In genomic region chr16:48555597-48555996, GRCh38 we compare ENCODE assay signal across 15 cellular contexts. TPM values are rescaled to one million over a fixed set of nuclear protein-coding genes. Genes with fewer than 3 reads are reported as not detected.
DNase-seq lines count a peak whose midpoint lies in the region; ATAC-seq and TF ChIP-seq lines count a peak whose summit lies in the region.
"Had no signal": no experiment of that assay in that cellular context is flagged by ENCODE, and none has a peak within 500 bp of the region (broad histone marks: within the 10 kb centered on the region; RNA-seq: fewer than 3 reads in every experiment).

No MANE protein-coding gene starts in this region.

- intact Hi-C loops in CD4-positive, alpha-beta memory T cell (cut with micrococcal nuclease): no loop called here
- intact Hi-C loops in natural killer cell (cut with micrococcal nuclease): loop anchor here (5.0 kb wide), 1 partner anchor 57 kb away; the partner anchor contains the start of gene N4BP1

- no peak for TF ChIP-seq CTCF in DND-41 (IDR thresholded peaks at IDR 0.05; ENCODE audit: borderline replicate concordance, extremely low read depth, low read length, poor library complexity, severe bottlenecking)
- no peak for TF ChIP-seq CTCF in natural killer cell (IDR thresholded peaks at IDR 0.05)

- H3K9me3 Mint-ChIP-seq in CD4-positive, alpha-beta memory T cell: no peaks in the 10 kb centered on the region
- no peaks in the 10 kb centered on the region for H3K9me3 Mint-ChIP-seq in activated naive CD8-positive, alpha-beta T cell (ENCODE audit: low read depth)
- no peaks in the 10 kb centered on the region for H3K9me3 Mint-ChIP-seq in natural killer cell

- H3K27me3 ChIP-seq in CD4-positive, alpha-beta memory T cell (ENCODE audit: insufficient read depth, low read length): no peaks in the 10 kb centered on the region
- H3K27me3 ChIP-seq in DND-41 (ENCODE audit: insufficient read depth, low read length, poor library complexity): no peaks in the 10 kb centered on the region
- no peaks in the 10 kb centered on the region for H3K27me3 ChIP-seq in H7 (ENCODE audit: control insufficient read depth, insufficient read depth, low read length)
- H3K27me3 ChIP-seq: BE2C, transverse colon had no signal

- no peaks in the 10 kb centered on the region for H3K27me3 Mint-ChIP-seq in CD4-positive, alpha-beta memory T cell
- H3K27me3 Mint-ChIP-seq in activated naive CD8-positive, alpha-beta T cell: no peaks in the 10 kb centered on the region
- no peaks in the 10 kb centered on the region for H3K27me3 Mint-ChIP-seq in natural killer cell (ENCODE audit: low read depth in 2 of 2)

- CTCF ChIA-PET in CD4-positive, alpha-beta memory T cell (lab: Charles Lee; ENCODE audit: partially characterized antibody): interaction anchor here (1.4 to 9.8 kb wide), 2 partner anchors 67 to 74 kb away, joined by 7 to 82 read pairs; no protein-coding TSS in a partner anchor

- no peak overlapping the region for H3K4me2 ChIP-seq in DND-41 (ENCODE audit: insufficient read depth, low read length)

- H3K4me1 Mint-ChIP-seq in CD4-positive, alpha-beta memory T cell: peaks cover 46 to 69% (median 60%) of the 10 kb centered on the region in 4 donors
- peaks cover 82% of the 10 kb centered on the region for H3K4me1 Mint-ChIP-seq in activated naive CD8-positive, alpha-beta T cell (ENCODE audit: low read depth)
- peaks cover 54 to 71% of the 10 kb centered on the region in 2 donors for H3K4me1 Mint-ChIP-seq in natural killer cell

- H3K36me3 Mint-ChIP-seq in CD4-positive, alpha-beta memory T cell: peaks cover 15 to 51% of the 10 kb centered on the region in 2 donors
- H3K36me3 Mint-ChIP-seq in activated naive CD8-positive, alpha-beta T cell: peaks cover 13% of the 10 kb centered on the region
- no peaks in the 10 kb centered on the region for H3K36me3 Mint-ChIP-seq in natural killer cell

- no peak overlapping the region for H3K4me3 ChIP-seq in CD4-positive, alpha-beta memory T cell (ENCODE audit: low read length in 2 of 2)
- H3K4me3 ChIP-seq in DND-41 (ENCODE audit: low read depth in 1 of 2, low read length in 2 of 2) (no peak overlapping the region), H7 (ENCODE audit: insufficient read depth, low read depth, low read length) (no peak overlapping the region)
- H3K4me3 ChIP-seq: transverse colon had no signal

- H3K4me1 ChIP-seq in CD4-positive, alpha-beta memory T cell (ENCODE audit: insufficient read depth, low read length): peaks cover 57% of the 10 kb centered on the region
- no peaks in the 10 kb centered on the region for H3K4me1 ChIP-seq in DND-41 (ENCODE audit: insufficient read depth, low read length)
- H3K4me1 ChIP-seq: BE2C had no signal

- H3K36me3 ChIP-seq in CD4-positive, alpha-beta memory T cell (ENCODE audit: insufficient read depth, low read length): peaks cover 4% of the 10 kb centered on the region
- H3K36me3 ChIP-seq in DND-41 (ENCODE audit: insufficient read depth, low read length) (peaks cover 55% of the 10 kb centered on the region), H7 (replicated peaks; ENCODE audit: control insufficient read depth, insufficient read depth, low read length) (peaks cover 8% of the 10 kb centered on the region)

- POLR2A ChIA-PET in CD4-positive, alpha-beta memory T cell (lab: Charles Lee; ENCODE audit: partially characterized antibody): interaction anchor here (1.8 kb wide), 1 partner anchor 68 kb away, joined by 4 read pairs; no protein-coding TSS in a partner anchor

- H2AFZ ChIP-seq in DND-41 (ENCODE audit: low read depth, low read length): no peak overlapping the region

- H3K27ac ChIP-seq in CD4-positive, alpha-beta memory T cell (ENCODE audit: low read depth, low read length): no peak overlapping the region
- H3K27ac ChIP-seq in DND-41 (ENCODE audit: low read length): no peak overlapping the region
- H3K27ac ChIP-seq: transverse colon, VCaP had no signal

- H4K20me1 ChIP-seq in DND-41 (ENCODE audit: insufficient read depth, low read length): peaks cover 38% of the 10 kb centered on the region

- H3K9ac ChIP-seq in DND-41 (ENCODE audit: low read depth, low read length): no peak overlapping the region

- H3K4me3 Mint-ChIP-seq in CD4-positive, alpha-beta memory T cell: peak overlapping the region in 5 of 8 donors; percentile 14 to 55 (median 37)
- H3K4me3 Mint-ChIP-seq in activated naive CD8-positive, alpha-beta T cell: peak overlapping the region; percentile 73
- H3K4me3 Mint-ChIP-seq in natural killer cell: no peak overlapping the region

- DNase-seq in CD4-positive, alpha-beta memory T cell: no peak
- no peak for DNase-seq in DND-41
- no peak for DNase-seq in natural killer cell
- DNase-seq in H7: no peak
- DNase-seq in NCI-H1694 (lab: John Stamatoyannopoulos, UW): no peak
- DNase-seq: BE2C; central memory CD4-positive, alpha-beta T cell; hippocampal formation; kidney glomerular epithelial cell; NCI-H774; stimulated activated CD4-positive, alpha-beta T cell treated with anti-CD3 and anti-CD28 coated beads, Interleukin-4, amount 100 ng/mL, for 4 hours; transverse colon had no signal

- peak overlapping the region in 6 of 7 donors; percentile 24 to 86 (median 54) for H3K27ac Mint-ChIP-seq in CD4-positive, alpha-beta memory T cell
- H3K27ac Mint-ChIP-seq in activated naive CD8-positive, alpha-beta T cell: peak overlapping the region; percentile 93
- peak overlapping the region; percentile 60 to 74 for H3K27ac Mint-ChIP-seq in natural killer cell

- ATAC-seq in DND-41 (ENCODE audit: insufficient read depth, low read depth) (peak; percentile 31; the same call in 1 of the 3 replicates), natural killer cell (no peak), HG03108 (IDR thresholded peaks at IDR 0.05; ENCODE audit: unreplicated experiment) (no peak)

- no peaks in the 10 kb centered on the region for H3K9me3 ChIP-seq in CD4-positive, alpha-beta memory T cell (ENCODE audit: control insufficient read depth in 1 of 2, low read length in 2 of 2)
- no peaks in the 10 kb centered on the region for H3K9me3 ChIP-seq in DND-41 (ENCODE audit: insufficient read depth, low read length, severe bottlenecking)
- H3K9me3 ChIP-seq: BE2C, transverse colon had no signal

- H3K79me2 ChIP-seq in DND-41 (ENCODE audit: insufficient read depth, low read length): peaks cover 61% of the 10 kb centered on the region

RNA-seq across cellular contexts. Expression of gene N4BP1, which starts 54.4 kb away (rescaled TPM):
- 10 to 100 TPM; 58.5 to 60.6 TPM for total RNA-seq in CD4-positive, alpha-beta memory T cell
- 10 to 100 TPM; 19.4 to 55.3 TPM for polyA plus RNA-seq in CD4-positive, alpha-beta memory T cell
- 10 to 100 TPM; 43.2 to 63.1 (median 55.5) TPM for total RNA-seq in natural killer cell
- total RNA-seq in H7 (2014; rRNA removed; shearing (Covaris generic)): 18.8 and 25.8 TPM in 2 replicates
